In the genomic region with DNA sequence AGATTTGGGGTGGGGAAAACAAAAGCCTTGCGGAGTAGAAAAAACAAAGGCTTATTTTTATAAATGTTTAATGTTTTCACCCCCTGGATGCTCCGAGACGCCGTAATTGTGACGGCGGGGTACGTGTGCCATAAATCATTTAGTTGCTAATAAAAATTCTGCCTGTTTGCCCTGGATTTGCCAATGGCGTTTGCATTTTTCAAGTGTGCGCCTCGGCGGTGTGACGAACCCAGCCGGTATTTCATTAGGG, we compare ENCODE assay signal across 1 cellular context.
TF ChIP-seq lines count a peak whose summit lies in the region.

No MANE protein-coding gene starts in this region.

TF ChIP-seq in HEK293, 187 proteins besides CTCF, POLR2A, EP300 and RAD21 (continued from another document):
- TF ChIP-seq, protein P1, sequence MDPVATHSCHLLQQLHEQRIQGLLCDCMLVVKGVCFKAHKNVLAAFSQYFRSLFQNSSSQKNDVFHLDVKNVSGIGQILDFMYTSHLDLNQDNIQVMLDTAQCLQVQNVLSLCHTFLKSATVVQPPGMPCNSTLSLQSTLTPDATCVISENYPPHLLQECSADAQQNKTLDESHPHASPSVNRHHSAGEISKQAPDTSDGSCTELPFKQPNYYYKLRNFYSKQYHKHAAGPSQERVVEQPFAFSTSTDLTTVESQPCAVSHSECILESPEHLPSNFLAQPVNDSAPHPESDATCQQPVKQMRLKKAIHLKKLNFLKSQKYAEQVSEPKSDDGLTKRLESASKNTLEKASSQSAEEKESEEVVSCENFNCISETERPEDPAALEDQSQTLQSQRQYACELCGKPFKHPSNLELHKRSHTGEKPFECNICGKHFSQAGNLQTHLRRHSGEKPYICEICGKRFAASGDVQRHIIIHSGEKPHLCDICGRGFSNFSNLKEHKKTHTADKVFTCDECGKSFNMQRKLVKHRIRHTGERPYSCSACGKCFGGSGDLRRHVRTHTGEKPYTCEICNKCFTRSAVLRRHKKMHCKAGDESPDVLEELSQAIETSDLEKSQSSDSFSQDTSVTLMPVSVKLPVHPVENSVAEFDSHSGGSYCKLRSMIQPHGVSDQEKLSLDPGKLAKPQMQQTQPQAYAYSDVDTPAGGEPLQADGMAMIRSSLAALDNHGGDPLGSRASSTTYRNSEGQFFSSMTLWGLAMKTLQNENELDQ (tag by site-specific recombination; IDR thresholded peaks at IDR 0.05; ENCODE audit: low read depth), result no peak
- TF ChIP-seq ZNF335 (tag by site-specific recombination; conservative IDR thresholded peaks at IDR 0.05) (peak; percentile 30; the same call in 1 of the 2 replicates), ZNF654 (tag by site-specific recombination; IDR thresholded peaks at IDR 0.05; ENCODE audit: low read depth) (no peak)
